ENCODE assay signal across 13 cellular contexts in the genomic region with DNA sequence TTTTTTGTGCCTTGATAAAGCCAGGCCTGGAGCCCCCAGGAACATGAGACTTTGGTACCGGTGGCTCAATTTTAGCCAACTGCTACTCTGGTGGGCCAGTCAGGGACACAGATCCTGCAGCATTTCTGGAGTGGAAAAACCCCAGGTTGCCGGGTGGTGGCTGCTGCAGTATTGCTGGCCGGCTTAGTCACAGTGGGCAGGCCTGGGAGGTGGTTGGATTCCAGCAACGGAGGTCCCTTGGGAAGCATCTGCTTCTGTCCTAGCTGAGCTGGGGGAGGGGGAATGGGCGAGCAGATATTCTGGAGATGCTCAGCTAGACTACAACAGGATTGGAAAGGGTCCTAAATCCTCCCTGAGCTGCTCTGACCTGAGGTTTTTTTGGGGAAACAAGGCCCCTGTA. TPM values are rescaled to one million over a fixed set of nuclear protein-coding genes. Genes with fewer than 3 reads are reported as not detected.
DNase-seq lines count a peak whose midpoint lies in the region; ATAC-seq and TF ChIP-seq lines count a peak whose summit lies in the region.
"Had no signal": no experiment of that assay in that cellular context is flagged by ENCODE, and none has a peak within 500 bp of the region (broad histone marks: within the 10 kb centered on the region; RNA-seq: fewer than 3 reads in every experiment).

No MANE protein-coding gene starts in this region.

- H3K79me2 ChIP-seq in mammary epithelial cell (ENCODE audit: insufficient read depth, low read length), result no peaks in the 10 kb centered on the region

- no peaks in the 10 kb centered on the region for H3K36me3 Mint-ChIP-seq in MCF 10A (ENCODE audit: insufficient read depth, unreplicated experiment)
- no peaks in the 10 kb centered on the region for H3K36me3 Mint-ChIP-seq in chondrocyte (ENCODE audit: low read depth)
- no peaks in the 10 kb centered on the region for H3K36me3 Mint-ChIP-seq in activated T-helper 2 cell treated with anti-CD3 and anti-CD28 coated beads, Interferon-gamma antibody, Interleukin-2, Interleukin-4, amounts not matched to agents 10 μg/mL and 5 μg/mL and 100 μg/mL, durations not matched to agents 14 hours and 24 hours and 36 hours (ENCODE audit: low read depth)

- H3K9me3 Mint-ChIP-seq in MCF 10A (ENCODE audit: unreplicated experiment) (peaks cover 3% of the 10 kb centered on the region), chondrocyte (ENCODE audit: low read depth) (peaks cover 8% of the 10 kb centered on the region)
- H3K9me3 Mint-ChIP-seq in activated T-helper 2 cell treated with anti-CD3 and anti-CD28 coated beads, Interferon-gamma antibody, Interleukin-2, Interleukin-4, amounts not matched to agents 10 μg/mL and 5 μg/mL and 100 μg/mL, durations not matched to agents 14 hours and 24 hours and 36 hours, result no peaks in the 10 kb centered on the region

- WGBS in mammary epithelial cell (ENCODE audit: low coverage, missing lambda C conversion rate), result 50% methylated on average over 5 of the region's 5 CpGs

- no peak overlapping the region for H3K4me3 ChIP-seq in mammary epithelial cell (replicated peaks in 1 of 3; ENCODE audit: insufficient read depth in 1 of 3, low read depth in 2 of 3, low read length in 3 of 3)
- no peak overlapping the region for H3K4me3 ChIP-seq in vagina
- H3K4me3 ChIP-seq: right lobe of liver, SK-N-MC had no signal

- ATAC-seq in left lobe of liver (no peak), GM21526 (IDR thresholded peaks at IDR 0.05; ENCODE audit: low FRiP score, unreplicated experiment) (no peak)

- in situ Hi-C loops in mammary epithelial cell (cut with MboI; ENCODE audit: low sequenced_read_pairs in 2 of 2), result no loop called here

- H3K27me3 Mint-ChIP-seq in MCF 10A (ENCODE audit: insufficient read depth, unreplicated experiment) (peaks cover 10% of the 10 kb centered on the region), chondrocyte (ENCODE audit: low read depth) (peaks cover 5% of the 10 kb centered on the region)
- peaks cover 19% of the 10 kb centered on the region for H3K27me3 Mint-ChIP-seq in activated T-helper 2 cell treated with anti-CD3 and anti-CD28 coated beads, Interferon-gamma antibody, Interleukin-2, Interleukin-4, amounts not matched to agents 10 μg/mL and 5 μg/mL and 100 μg/mL, durations not matched to agents 14 hours and 24 hours and 36 hours (ENCODE audit: low read depth)

- BruUV-seq in MCF 10A (replicated peaks; lab: Mats Ljungman, UMichigan) (no TSS peak), mammary epithelial cell (replicated peaks; lab: Mats Ljungman, UMichigan) (no TSS peak)

- H3K9me3 ChIP-seq in mammary epithelial cell (replicated peaks; ENCODE audit: insufficient read depth, low read length) (no peaks in the 10 kb centered on the region), vagina (no peaks in the 10 kb centered on the region)
- H3K9me3 ChIP-seq: right lobe of liver had no signal

- H3K4me1 Mint-ChIP-seq in MCF 10A (ENCODE audit: insufficient read depth, unreplicated experiment) (no peaks in the 10 kb centered on the region), chondrocyte (ENCODE audit: low read depth) (peaks cover 50% of the 10 kb centered on the region)
- H3K4me1 Mint-ChIP-seq in activated T-helper 2 cell treated with anti-CD3 and anti-CD28 coated beads, Interferon-gamma antibody, Interleukin-2, Interleukin-4, amounts not matched to agents 10 μg/mL and 5 μg/mL and 100 μg/mL, durations not matched to agents 14 hours and 24 hours and 36 hours (ENCODE audit: low read depth), result peaks cover 3% of the 10 kb centered on the region

- no peak overlapping the region for H3K4me2 ChIP-seq in mammary epithelial cell (ENCODE audit: insufficient read depth, low read depth, low read length)

- TF ChIP-seq CTCF in MCF 10A (IDR thresholded peaks at IDR 0.05; ENCODE audit: unreplicated experiment), result no peak
- no peak for TF ChIP-seq CTCF in mammary epithelial cell (conservative IDR thresholded peaks at IDR 0.05 in 1 of 2, IDR thresholded peaks at IDR 0.05 in 1 of 2; ENCODE audit: extremely low read depth in 1 of 2, insufficient read depth in 1 of 2, low read depth in 1 of 2, low read length in 2 of 2)
- TF ChIP-seq CTCF in chondrocyte (IDR thresholded peaks at IDR 0.05), result no peak
- TF ChIP-seq CTCF in vagina (IDR thresholded peaks at IDR 0.05), result no peak

- H3K4me3 Mint-ChIP-seq in MCF 10A (ENCODE audit: unreplicated experiment) (no peak overlapping the region), chondrocyte (ENCODE audit: unreplicated experiment) (no peak overlapping the region)
- no peak overlapping the region for H3K4me3 Mint-ChIP-seq in activated T-helper 2 cell treated with anti-CD3 and anti-CD28 coated beads, Interferon-gamma antibody, Interleukin-2, Interleukin-4, amounts not matched to agents 10 μg/mL and 5 μg/mL and 100 μg/mL, durations not matched to agents 14 hours and 24 hours and 36 hours (ENCODE audit: low read depth)

- dilution Hi-C loops in mammary epithelial cell (cut with HindIII; ENCODE audit: low sequenced_read_pairs), result no loop called here

- POLR2A ChIA-PET in MCF 10A (lab: Yijun Ruan, JAX), result no interaction called here

- H3K27ac Mint-ChIP-seq in MCF 10A (ENCODE audit: low read depth, unreplicated experiment) (no peak overlapping the region), chondrocyte (ENCODE audit: unreplicated experiment) (peak overlapping the region; percentile 89)
- H3K27ac Mint-ChIP-seq in activated T-helper 2 cell treated with anti-CD3 and anti-CD28 coated beads, Interferon-gamma antibody, Interleukin-2, Interleukin-4, amounts not matched to agents 10 μg/mL and 5 μg/mL and 100 μg/mL, durations not matched to agents 14 hours and 24 hours and 36 hours, result no peak overlapping the region

- DNase-seq in MCF 10A (ENCODE audit: unreplicated experiment), result peak; percentile 33
- no peak for DNase-seq in mammary epithelial cell
- no peak for DNase-seq in chondrocyte (ENCODE audit: low spot score)
- peak; percentile 40 for DNase-seq in left lobe of liver (ENCODE audit: low spot score)
- DNase-seq in vagina (ENCODE audit: extremely low spot score in 2 of 2), result peak; percentile 72 to 80
- DNase-seq in activated T-helper 2 cell treated with anti-CD3 and anti-CD28 coated beads, Interferon-gamma antibody, Interleukin-2, Interleukin-4, amounts not matched to agents 10 μg/mL and 5 μg/mL and 100 μg/mL, durations not matched to agents 14 hours and 24 hours and 36 hours (ENCODE audit: low spot score), result no peak
- no peak for DNase-seq in NCI-H187 (lab: John Stamatoyannopoulos, UW)
- DNase-seq: dermis blood vessel endothelial cell, NCI-H146, right lobe of liver had no signal

- no peak for TF ChIP-seq POLR2A in vagina (IDR thresholded peaks at IDR 0.05)

- CTCF ChIA-PET in MCF 10A (lab: Yijun Ruan, JAX) (interaction anchor here (0.5 to 0.7 kb wide), 2 partner anchors 17 to 91 kb away, joined by 3 read pairs; no protein-coding TSS in a partner anchor), mammary epithelial cell (lab: Charles Lee; ENCODE audit: low non-redundant PET) (no interaction called here)

- intact Hi-C loops in MCF 10A (cut with micrococcal nuclease) (no loop called here), mammary epithelial cell (cut with micrococcal nuclease) (no loop called here), vagina (cut with DNase I) (no loop called here)
- intact Hi-C loops in activated T-helper 2 cell treated with anti-CD3 and anti-CD28 coated beads, Interferon-gamma antibody, Interleukin-2, Interleukin-4, amounts not matched to agents 10 μg/mL and 5 μg/mL and 100 μg/mL, durations not matched to agents 14 hours and 24 hours and 36 hours (cut with micrococcal nuclease), result no loop called here

- no peaks in the 10 kb centered on the region for H3K36me3 ChIP-seq in mammary epithelial cell (ENCODE audit: insufficient read depth, low read length)
- no peaks in the 10 kb centered on the region for H3K36me3 ChIP-seq in vagina
- H3K36me3 ChIP-seq: right lobe of liver had no signal

- H2AFZ ChIP-seq in mammary epithelial cell (ENCODE audit: low read depth, low read length), result no peak overlapping the region

- H3K9ac ChIP-seq in mammary epithelial cell (ENCODE audit: insufficient read depth, low read length), result no peak overlapping the region

- H3K27me3 ChIP-seq in mammary epithelial cell (ENCODE audit: insufficient read depth, low read length) (no peaks in the 10 kb centered on the region), vagina (no peaks in the 10 kb centered on the region)
- H3K27me3 ChIP-seq: right lobe of liver had no signal

- no peaks in the 10 kb centered on the region for H4K20me1 ChIP-seq in mammary epithelial cell (ENCODE audit: insufficient read depth, low read length)

- H3K4me1 ChIP-seq in mammary epithelial cell (ENCODE audit: insufficient read depth, low read length) (no peaks in the 10 kb centered on the region), vagina (peaks cover 17% of the 10 kb centered on the region)

- H3K27ac ChIP-seq in mammary epithelial cell (ENCODE audit: insufficient read depth, low read depth, low read length) (no peak overlapping the region), vagina (peak overlapping the region; percentile 56)
- H3K27ac ChIP-seq: right lobe of liver, SK-N-MC had no signal

RNA-seq across cellular contexts. Expression of a gene that starts 31.7 kb away (rescaled TPM):
- total RNA-seq in MCF 10A (2022), result not detected in 2 replicates
- not detected for total RNA-seq in mammary epithelial cell
- polyA plus RNA-seq in mammary epithelial cell, result not detected
- not detected for polyA minus RNA-seq in mammary epithelial cell
- not detected in 3 replicates for total RNA-seq in chondrocyte
- not detected for total RNA-seq in left lobe of liver
- not detected for total RNA-seq in vagina
- total RNA-seq in activated T-helper 2 cell treated with anti-CD3 and anti-CD28 coated beads, Interferon-gamma antibody, Interleukin-2, Interleukin-4, amounts not matched to agents 10 μg/mL and 5 μg/mL and 100 μg/mL, durations not matched to agents 14 hours and 24 hours and 36 hours, result not detected in 2 replicates
- total RNA-seq: dermis blood vessel endothelial cell, kidney epithelial cell, right lobe of liver had no signal

RNA-seq across cellular contexts. Expression of a gene that starts 49.9 kb away (rescaled TPM):
- total RNA-seq in MCF 10A (2022) (7.9 and 12.0 TPM in 2 replicates), mammary epithelial cell (10 to 100 TPM in 1 of 2 donors, 1 to 10 TPM in 1; 6.8 to 13.0 TPM), chondrocyte (5.8 to 14.7 TPM (median 11.1 TPM) in 3 replicates), left lobe of liver (21.7 TPM), vagina (8.1 TPM)
- 5.0 TPM for polyA plus RNA-seq in mammary epithelial cell
- 6.8 TPM for polyA minus RNA-seq in mammary epithelial cell
- total RNA-seq in activated T-helper 2 cell treated with anti-CD3 and anti-CD28 coated beads, Interferon-gamma antibody, Interleukin-2, Interleukin-4, amounts not matched to agents 10 μg/mL and 5 μg/mL and 100 μg/mL, durations not matched to agents 14 hours and 24 hours and 36 hours, result 22.8 and 25.9 TPM in 2 replicates

Comparison
In these comparisons a context has a peak if more than half of its experiments do, and no peak if none do; other contexts are left out.
1. DNase-seq: peak in MCF 10A (single experiment), left lobe of liver (single experiment) and vagina (2 of 2); none in mammary epithelial cell (single experiment), chondrocyte (single experiment), activated T-helper 2 cell treated with anti-CD3 and anti-CD28 coated beads, Interferon-gamma antibody, Interleukin-2, Interleukin-4, amounts not matched to agents 10 μg/mL and 5 μg/mL and 100 μg/mL, durations not matched to agents 14 hours and 24 hours and 36 hours (single experiment) and NCI-H187 (0 of 2).